18 cellular contexts compared by ENCODE assay signal in the genomic region with DNA sequence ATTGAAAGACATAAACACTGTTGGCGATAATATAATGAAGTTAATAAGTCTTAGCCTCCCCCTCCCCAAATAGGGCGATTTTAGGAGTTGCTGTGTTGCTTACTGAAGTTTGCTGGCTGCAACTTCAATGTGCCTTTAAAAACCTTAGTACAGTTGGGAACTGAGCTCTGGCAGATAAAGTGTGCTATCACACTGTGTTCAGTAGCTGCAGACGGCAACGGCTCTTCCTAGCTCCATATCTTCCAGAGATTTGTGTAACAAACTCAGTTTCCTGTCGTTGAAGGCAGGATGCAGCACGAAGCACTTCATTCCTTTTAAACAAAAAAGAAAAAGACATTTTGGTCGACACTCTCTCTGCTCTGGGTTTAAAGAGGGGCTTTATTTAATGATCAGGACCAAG.
"Had no signal": no experiment of that assay in that cellular context is flagged by ENCODE, and none has a peak within 500 bp of the region (broad histone marks: within the 10 kb centered on the region; RNA-seq: fewer than 3 reads in every experiment).

No MANE protein-coding gene starts in this region.

- DNase-seq: activated CD4-positive, CD25-positive, alpha-beta regulatory T cell; activated gamma-delta T cell; amniotic stem cell; endodermal cell; midbrain; stimulated activated naive CD8-positive, alpha-beta T cell treated with anti-CD3 and anti-CD28 coated beads, Interleukin-15, amount 100 ng/mL, for 72 hours; T-helper 17 cell; upper lobe of left lung had no signal

- H3K4me3 Mint-ChIP-seq: activated naive CD4-positive, alpha-beta T cell treated with anti-CD3 and anti-CD28 coated beads, Interleukin-2, amount 50 U/mL, for 24 hours; endodermal cell; nephron; stimulated activated naive CD8-positive, alpha-beta T cell treated with anti-CD3 and anti-CD28 coated beads, Interleukin-15, amount 100 ng/mL, for 72 hours; T-helper 17 cell had no signal

- H3K27ac ChIP-seq: epithelial cell of prostate, SJSA1 had no signal

- ATAC-seq: left lobe of liver; stimulated activated naive CD8-positive, alpha-beta T cell treated with anti-CD3 and anti-CD28 coated beads, Interleukin-15, amount 100 ng/mL, for 72 hours; T-helper 17 cell had no signal

- FAIRE-seq: frontal cortex, keratinocyte, TTC549 had no signal

- H3K36me3 ChIP-seq: SJSA1 had no signal

- H3K9me3 Mint-ChIP-seq: activated naive CD4-positive, alpha-beta T cell treated with anti-CD3 and anti-CD28 coated beads, Interleukin-2, amount 50 U/mL, for 24 hours; endodermal cell; nephron; stimulated activated naive CD8-positive, alpha-beta T cell treated with anti-CD3 and anti-CD28 coated beads, Interleukin-15, amount 100 ng/mL, for 72 hours had no signal

- H3K4me3 ChIP-seq: lung, SJSA1, upper lobe of left lung had no signal

- H3K27me3 Mint-ChIP-seq: activated naive CD4-positive, alpha-beta T cell treated with anti-CD3 and anti-CD28 coated beads, Interleukin-2, amount 50 U/mL, for 24 hours; progenitor cell of endocrine pancreas; T-helper 17 cell had no signal

- H3K9me3 ChIP-seq: SJSA1, upper lobe of left lung had no signal

- H3K27me3 ChIP-seq: upper lobe of left lung had no signal

- H3K27ac Mint-ChIP-seq: endodermal cell, nephron, progenitor cell of endocrine pancreas had no signal
